10 cellular contexts compared by ENCODE assay signal in genomic region chr1:178931843-178932551, GRCh38.
DNase-seq lines count a peak whose midpoint lies in the region; ATAC-seq and TF ChIP-seq lines count a peak whose summit lies in the region.
"Had no signal": no experiment of that assay in that cellular context is flagged by ENCODE, and none has a peak within 500 bp of the region (broad histone marks: within the 10 kb centered on the region; RNA-seq: fewer than 3 reads in every experiment).

No MANE protein-coding gene starts in this region.

- WGBS in hepatocyte (ENCODE audit: low lambda C conversion rate, missing lambda C conversion rate): 67% methylated on average over 9 of the region's 9 CpGs

- H3K36me3 ChIP-seq in ascending aorta (no peaks in the 10 kb centered on the region), hepatocyte (replicated peaks; ENCODE audit: insufficient read depth, low read depth) (no peaks in the 10 kb centered on the region)

- H3K27me3 ChIP-seq in ascending aorta: no peaks in the 10 kb centered on the region
- no peaks in the 10 kb centered on the region for H3K27me3 ChIP-seq in hepatocyte

- H4K20me1 ChIP-seq in hepatocyte (ENCODE audit: insufficient read depth, poor library complexity, severe bottlenecking): no peaks in the 10 kb centered on the region

- H3K4me1 ChIP-seq in ascending aorta: peaks cover 22 to 33% of the 10 kb centered on the region in 2 donors
- H3K4me1 ChIP-seq in hepatocyte (ENCODE audit: insufficient read depth): peaks cover 8% of the 10 kb centered on the region

- no peak overlapping the region for H3K4me3 ChIP-seq in ascending aorta
- H3K4me3 ChIP-seq in hepatocyte: no peak overlapping the region
- H3K4me3 ChIP-seq in retinal pigment epithelial cell (ENCODE audit: low read length): no peak overlapping the region

- no peak overlapping the region for H2AFZ ChIP-seq in hepatocyte

- no peaks in the 10 kb centered on the region for H3K9me2 ChIP-seq in hepatocyte (replicated peaks; ENCODE audit: insufficient read depth)

- intact Hi-C loops in ascending aorta (cut with DNase I): loop anchor here (5.0 kb wide), 3 partner anchors 70 to 360 kb away; partner anchors contain the start of genes FAM20B and SOAT1

- peak overlapping the region; percentile 20 for H3K4me2 ChIP-seq in hepatocyte

- H3K9me3 ChIP-seq in ascending aorta (no peaks in the 10 kb centered on the region), hepatocyte (ENCODE audit: low read depth) (no peaks in the 10 kb centered on the region)

- ATAC-seq in GM18870 (IDR thresholded peaks at IDR 0.05; ENCODE audit: unreplicated experiment): no peak
- ATAC-seq in GM19035 (IDR thresholded peaks at IDR 0.05; ENCODE audit: unreplicated experiment): no peak

- H3K27ac ChIP-seq in ascending aorta: peak overlapping the region; percentile 84 to 86
- peak overlapping the region; percentile 78 for H3K27ac ChIP-seq in hepatocyte

- TF ChIP-seq CTCF in ascending aorta (IDR thresholded peaks at IDR 0.05) (no peak), hepatocyte (IDR thresholded peaks at IDR 0.05; ENCODE audit: poor library complexity) (no peak), retinal pigment epithelial cell (conservative IDR thresholded peaks at IDR 0.05; ENCODE audit: low read depth, low read length) (no peak)

- DNase-seq in GM04504 (ENCODE audit: low read depth): peak; percentile 40
- peak in 1 of 2 donors; percentile 93 for DNase-seq in ascending aorta (ENCODE audit: low spot score in 2 of 2)
- peak; percentile 73 for DNase-seq in hepatocyte (ENCODE audit: low spot score)
- peak; percentile 78 for DNase-seq in retinal pigment epithelial cell (ENCODE audit: low read depth)
- DNase-seq in NCI-H187 treated with DMSO at 0.1 percent for 48 hours (lab: John Stamatoyannopoulos, UW): no peak
- DNase-seq in GDM1 (lab: John Stamatoyannopoulos, UW): no peak
- DNase-seq: Calu3, RPMI8226 had no signal

- H3K79me2 ChIP-seq in hepatocyte: no peaks in the 10 kb centered on the region

Comparison
In these comparisons a context has a peak if more than half of its experiments do, and no peak if none do; other contexts are left out.
1. DNase-seq: peak in GM04504 (single experiment), hepatocyte (single experiment) and retinal pigment epithelial cell (single experiment); none in NCI-H187 treated with DMSO at 0.1 percent for 48 hours (single experiment) and GDM1 (single experiment).